1 cellular context compared by ENCODE assay signal in genomic region chr13:65011403-65011802, GRCh38.
TF ChIP-seq lines count a peak whose summit lies in the region.

No MANE protein-coding gene starts in this region.

TF ChIP-seq in GM23338, 12 proteins besides CTCF, POLR2A, EP300 and RAD21 (continued from another document):
- TF ChIP-seq, protein P1, sequence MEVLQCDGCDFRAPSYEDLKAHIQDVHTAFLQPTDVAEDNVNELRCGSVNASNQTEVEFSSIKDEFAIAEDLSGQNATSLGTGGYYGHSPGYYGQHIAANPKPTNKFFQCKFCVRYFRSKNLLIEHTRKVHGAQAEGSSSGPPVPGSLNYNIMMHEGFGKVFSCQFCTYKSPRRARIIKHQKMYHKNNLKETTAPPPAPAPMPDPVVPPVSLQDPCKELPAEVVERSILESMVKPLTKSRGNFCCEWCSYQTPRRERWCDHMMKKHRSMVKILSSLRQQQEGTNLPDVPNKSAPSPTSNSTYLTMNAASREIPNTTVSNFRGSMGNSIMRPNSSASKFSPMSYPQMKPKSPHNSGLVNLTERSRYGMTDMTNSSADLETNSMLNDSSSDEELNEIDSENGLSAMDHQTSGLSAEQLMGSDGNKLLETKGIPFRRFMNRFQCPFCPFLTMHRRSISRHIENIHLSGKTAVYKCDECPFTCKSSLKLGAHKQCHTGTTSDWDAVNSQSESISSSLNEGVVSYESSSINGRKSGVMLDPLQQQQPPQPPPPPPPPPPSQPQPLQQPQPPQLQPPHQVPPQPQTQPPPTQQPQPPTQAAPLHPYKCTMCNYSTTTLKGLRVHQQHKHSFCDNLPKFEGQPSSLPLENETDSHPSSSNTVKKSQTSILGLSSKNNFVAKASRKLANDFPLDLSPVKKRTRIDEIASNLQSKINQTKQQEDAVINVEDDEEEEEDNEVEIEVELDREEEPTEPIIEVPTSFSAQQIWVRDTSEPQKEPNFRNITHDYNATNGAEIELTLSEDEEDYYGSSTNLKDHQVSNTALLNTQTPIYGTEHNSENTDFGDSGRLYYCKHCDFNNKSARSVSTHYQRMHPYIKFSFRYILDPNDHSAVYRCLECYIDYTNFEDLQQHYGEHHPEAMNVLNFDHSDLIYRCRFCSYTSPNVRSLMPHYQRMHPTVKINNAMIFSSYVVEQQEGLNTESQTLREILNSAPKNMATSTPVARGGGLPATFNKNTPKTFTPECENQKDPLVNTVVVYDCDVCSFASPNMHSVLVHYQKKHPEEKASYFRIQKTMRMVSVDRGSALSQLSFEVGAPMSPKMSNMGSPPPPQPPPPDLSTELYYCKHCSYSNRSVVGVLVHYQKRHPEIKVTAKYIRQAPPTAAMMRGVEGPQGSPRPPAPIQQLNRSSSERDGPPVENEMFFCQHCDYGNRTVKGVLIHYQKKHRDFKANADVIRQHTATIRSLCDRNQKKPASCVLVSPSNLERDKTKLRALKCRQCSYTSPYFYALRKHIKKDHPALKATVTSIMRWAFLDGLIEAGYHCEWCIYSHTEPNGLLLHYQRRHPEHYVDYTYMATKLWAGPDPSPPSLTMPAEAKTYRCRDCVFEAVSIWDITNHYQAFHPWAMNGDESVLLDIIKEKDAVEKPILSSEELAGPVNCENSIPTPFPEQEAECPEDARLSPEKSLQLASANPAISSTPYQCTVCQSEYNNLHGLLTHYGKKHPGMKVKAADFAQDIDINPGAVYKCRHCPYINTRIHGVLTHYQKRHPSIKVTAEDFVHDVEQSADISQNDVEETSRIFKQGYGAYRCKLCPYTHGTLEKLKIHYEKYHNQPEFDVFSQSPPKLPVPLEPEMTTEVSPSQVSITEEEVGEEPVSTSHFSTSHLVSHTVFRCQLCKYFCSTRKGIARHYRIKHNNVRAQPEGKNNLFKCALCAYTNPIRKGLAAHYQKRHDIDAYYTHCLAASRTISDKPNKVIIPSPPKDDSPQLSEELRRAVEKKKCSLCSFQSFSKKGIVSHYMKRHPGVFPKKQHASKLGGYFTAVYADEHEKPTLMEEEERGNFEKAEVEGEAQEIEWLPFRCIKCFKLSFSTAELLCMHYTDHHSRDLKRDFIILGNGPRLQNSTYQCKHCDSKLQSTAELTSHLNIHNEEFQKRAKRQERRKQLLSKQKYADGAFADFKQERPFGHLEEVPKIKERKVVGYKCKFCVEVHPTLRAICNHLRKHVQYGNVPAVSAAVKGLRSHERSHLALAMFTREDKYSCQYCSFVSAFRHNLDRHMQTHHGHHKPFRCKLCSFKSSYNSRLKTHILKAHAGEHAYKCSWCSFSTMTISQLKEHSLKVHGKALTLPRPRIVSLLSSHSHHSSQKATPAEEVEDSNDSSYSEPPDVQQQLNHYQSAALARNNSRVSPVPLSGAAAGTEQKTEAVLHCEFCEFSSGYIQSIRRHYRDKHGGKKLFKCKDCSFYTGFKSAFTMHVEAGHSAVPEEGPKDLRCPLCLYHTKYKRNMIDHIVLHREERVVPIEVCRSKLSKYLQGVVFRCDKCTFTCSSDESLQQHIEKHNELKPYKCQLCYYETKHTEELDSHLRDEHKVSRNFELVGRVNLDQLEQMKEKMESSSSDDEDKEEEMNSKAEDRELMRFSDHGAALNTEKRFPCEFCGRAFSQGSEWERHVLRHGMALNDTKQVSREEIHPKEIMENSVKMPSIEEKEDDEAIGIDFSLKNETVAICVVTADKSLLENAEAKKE (CRISPR knock-in tag; IDR thresholded peaks at IDR 0.05): no peak
- TF ChIP-seq EZH2 (IDR thresholded peaks at IDR 0.05; ENCODE audit: low read depth, unreplicated experiment) (no peak), NANOG (IDR thresholded peaks at IDR 0.05; ENCODE audit: borderline replicate concordance) (no peak), STAT1 (IDR thresholded peaks at IDR 0.05; ENCODE audit: unreplicated experiment) (no peak), POLR2AphosphoS5 (IDR thresholded peaks at IDR 0.05; ENCODE audit: low read depth) (no peak), CREB1 (CRISPR knock-in tag; IDR thresholded peaks at IDR 0.05; ENCODE audit: low read depth) (no peak), ZNF114 (CRISPR knock-in tag; IDR thresholded peaks at IDR 0.05) (no peak), ZNF331 (CRISPR knock-in tag; IDR thresholded peaks at IDR 0.05; ENCODE audit: low read depth) (no peak)
